ENCODE assay signal across 1 cellular context in genomic region chr5:107554776-107555424, GRCh38.
TF ChIP-seq lines count a peak whose summit lies in the region.

No MANE protein-coding gene starts in this region.

TF ChIP-seq in GM23338, 12 proteins besides CTCF, POLR2A, EP300 and RAD21 (continued from another document):
- TF ChIP-seq ZNF462 (CRISPR knock-in tag; IDR thresholded peaks at IDR 0.05) (no peak), STAT1 (IDR thresholded peaks at IDR 0.05; ENCODE audit: unreplicated experiment) (no peak), ZNF114 (CRISPR knock-in tag; IDR thresholded peaks at IDR 0.05) (no peak), ETS1 (IDR thresholded peaks at IDR 0.05) (no peak)
